Comparison of ENCODE assay signal across 18 cellular contexts in genomic region chrX:68634649-68635227, GRCh38.
"Had no signal": no experiment of that assay in that cellular context is flagged by ENCODE, and none has a peak within 500 bp of the region (broad histone marks: within the 10 kb centered on the region; RNA-seq: fewer than 3 reads in every experiment).

No MANE protein-coding gene starts in this region.

- H3K4me3 ChIP-seq: body of pancreas, lung, sigmoid colon, thoracic aorta, upper lobe of right lung had no signal

- H3K36me3 ChIP-seq: neutrophil, sigmoid colon, thoracic aorta, upper lobe of right lung, WERI-Rb-1 had no signal

- DNase-seq: activated CD4-positive, alpha-beta T cell treated with anti-CD3 and anti-CD28 coated beads for 1 hour; activated gamma-delta T cell; activated T-cell treated with anti-CD3 and anti-CD28 coated beads, Interleukin-2, amount 50 U/mL, for 72 hours; amniotic stem cell; body of pancreas; endodermal cell; erythroblast; sigmoid colon; stimulated activated naive B cell treated with anti-CD40 and anti-IgM and Interleukin-4, amounts not matched to agents 10 μg/mL and 1 μg/mL and 100 μg/mL, for 72 hours; SW 1271; upper lobe of right lung; WERI-Rb-1 had no signal

- H3K27me3 ChIP-seq: body of pancreas, neutrophil, sigmoid colon, upper lobe of right lung had no signal

- H3K9me3 ChIP-seq: body of pancreas, neutrophil, sigmoid colon, thoracic aorta, upper lobe of right lung had no signal

- ATAC-seq: activated naive CD4-positive, alpha-beta T cell treated with anti-CD3 and anti-CD28 coated beads, Interleukin-2, amount 50 U/mL, for 72 hours; activated T-cell treated with anti-CD3 and anti-CD28 coated beads, Interleukin-2, amount 50 U/mL, for 72 hours; body of pancreas; natural killer cell treated with Interleukin-12 subunit alpha and Interleukin-12 subunit beta and Interleukin-15 and Interleukin-18, amount 100 ng/mL, for 72 hours; stimulated activated naive B cell treated with anti-CD40 and anti-IgM and Interleukin-4, amounts not matched to agents 10 μg/mL and 1 μg/mL and 100 μg/mL, for 72 hours; upper lobe of right lung had no signal

- FAIRE-seq: islet of Langerhans had no signal

- H3K27ac ChIP-seq: body of pancreas, neutrophil, sigmoid colon, thoracic aorta, upper lobe of right lung, WERI-Rb-1 had no signal

- H3K4me1 ChIP-seq: body of pancreas, sigmoid colon, upper lobe of right lung had no signal
